ENCODE assay signal across 28 cellular contexts in genomic region chr17:81233811-81234505, GRCh38.
"Had no signal": no experiment of that assay in that cellular context is flagged by ENCODE, and none has a peak within 500 bp of the region (broad histone marks: within the 10 kb centered on the region; RNA-seq: fewer than 3 reads in every experiment).

No MANE protein-coding gene starts in this region.

- H2AFZ ChIP-seq: hepatocyte, parathyroid adenoma had no signal

- H3K9me3 ChIP-seq: heart right ventricle, neutrophil, psoas muscle, right lobe of liver, stomach, testis, thyroid gland, transverse colon, upper lobe of left lung, vagina had no signal

- H3K9ac ChIP-seq: parathyroid adenoma had no signal

- H3K4me3 ChIP-seq: heart right ventricle, hepatocyte, lung, psoas muscle, right lobe of liver, smooth muscle cell, stomach, testis, thyroid gland, transverse colon, upper lobe of left lung, vagina had no signal

- H3K27ac ChIP-seq: heart right ventricle, hepatocyte, neutrophil, parathyroid adenoma, psoas muscle, right lobe of liver, stomach, testis, thyroid gland, transverse colon, upper lobe of left lung, vagina had no signal

- H3K27me3 ChIP-seq: heart right ventricle, hepatocyte, neutrophil, right lobe of liver, stomach, testis, thyroid gland, transverse colon, upper lobe of left lung, vagina had no signal

- DNase-seq: islet precursor cell; kidney glomerular epithelial cell; left cardiac atrium; mesendoderm; naive B cell; natural killer cell; occipital lobe; right lobe of liver; stimulated activated CD4-positive, alpha-beta T cell treated with anti-CD3 and anti-CD28 coated beads, Interleukin-1b, Interleukin-23, amount 100 ng/mL, for 48 hours; stimulated activated CD4-positive, alpha-beta T cell treated with anti-CD3 and anti-CD28 coated beads, Interleukin-2, amount 100 ng/mL, for 48 hours; stimulated activated CD4-positive, alpha-beta T cell treated with anti-CD3 and anti-CD28 coated beads, Interleukin-4, amount 100 ng/mL, for 4 hours; stimulated activated CD8-positive, alpha-beta memory T cell treated with anti-CD3 and anti-CD28 coated beads, Interleukin-4, amount 100 ng/mL, for 48 hours; stimulated activated naive B cell treated with anti-CD40 and anti-IgM and Interleukin-4, amounts not matched to agents 10 μg/mL and 1 μg/mL and 100 μg/mL, for 72 hours; stimulated activated naive CD8-positive, alpha-beta T cell treated with anti-CD3 and anti-CD28 coated beads, Interleukin-15, Interleukin-2, amounts not matched to agents 100 U/mL and 50 U/mL, for 24 hours; stomach; testis; thyroid gland; transverse colon had no signal

- ATAC-seq: heart right ventricle; left cardiac atrium; left lobe of liver; natural killer cell; psoas muscle; right lobe of liver; stimulated activated naive B cell treated with anti-CD40 and anti-IgM and Interleukin-4, amounts not matched to agents 10 μg/mL and 1 μg/mL and 100 μg/mL, for 72 hours had no signal

- H3K4me2 ChIP-seq: smooth muscle cell had no signal
